Comparison of ENCODE assay signal across 1 cellular context in the genomic region with DNA sequence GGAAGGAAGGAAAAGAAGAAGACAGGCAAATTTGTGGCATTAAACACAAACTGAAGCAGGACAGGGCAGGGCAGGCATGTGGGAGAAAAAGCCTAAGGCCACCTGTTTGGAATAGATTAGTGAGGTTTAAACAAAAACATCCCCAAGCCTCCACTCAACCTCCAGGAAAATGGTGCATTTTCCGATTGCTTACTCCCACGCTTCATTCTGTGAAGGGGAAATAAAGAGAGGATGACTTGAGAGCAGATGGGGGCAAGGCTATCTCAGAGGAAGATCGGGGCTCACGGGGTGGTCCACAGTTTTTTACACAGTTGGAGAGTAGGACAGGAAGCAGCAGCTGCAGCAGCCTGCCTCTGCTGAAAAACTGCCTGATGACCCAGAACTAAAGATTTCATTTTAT.
TF ChIP-seq lines count a peak whose summit lies in the region.

No MANE protein-coding gene starts in this region.

TF ChIP-seq in GM23338, 12 proteins besides CTCF, POLR2A, EP300 and RAD21 (continued from another document):
- TF ChIP-seq, protein P1, sequence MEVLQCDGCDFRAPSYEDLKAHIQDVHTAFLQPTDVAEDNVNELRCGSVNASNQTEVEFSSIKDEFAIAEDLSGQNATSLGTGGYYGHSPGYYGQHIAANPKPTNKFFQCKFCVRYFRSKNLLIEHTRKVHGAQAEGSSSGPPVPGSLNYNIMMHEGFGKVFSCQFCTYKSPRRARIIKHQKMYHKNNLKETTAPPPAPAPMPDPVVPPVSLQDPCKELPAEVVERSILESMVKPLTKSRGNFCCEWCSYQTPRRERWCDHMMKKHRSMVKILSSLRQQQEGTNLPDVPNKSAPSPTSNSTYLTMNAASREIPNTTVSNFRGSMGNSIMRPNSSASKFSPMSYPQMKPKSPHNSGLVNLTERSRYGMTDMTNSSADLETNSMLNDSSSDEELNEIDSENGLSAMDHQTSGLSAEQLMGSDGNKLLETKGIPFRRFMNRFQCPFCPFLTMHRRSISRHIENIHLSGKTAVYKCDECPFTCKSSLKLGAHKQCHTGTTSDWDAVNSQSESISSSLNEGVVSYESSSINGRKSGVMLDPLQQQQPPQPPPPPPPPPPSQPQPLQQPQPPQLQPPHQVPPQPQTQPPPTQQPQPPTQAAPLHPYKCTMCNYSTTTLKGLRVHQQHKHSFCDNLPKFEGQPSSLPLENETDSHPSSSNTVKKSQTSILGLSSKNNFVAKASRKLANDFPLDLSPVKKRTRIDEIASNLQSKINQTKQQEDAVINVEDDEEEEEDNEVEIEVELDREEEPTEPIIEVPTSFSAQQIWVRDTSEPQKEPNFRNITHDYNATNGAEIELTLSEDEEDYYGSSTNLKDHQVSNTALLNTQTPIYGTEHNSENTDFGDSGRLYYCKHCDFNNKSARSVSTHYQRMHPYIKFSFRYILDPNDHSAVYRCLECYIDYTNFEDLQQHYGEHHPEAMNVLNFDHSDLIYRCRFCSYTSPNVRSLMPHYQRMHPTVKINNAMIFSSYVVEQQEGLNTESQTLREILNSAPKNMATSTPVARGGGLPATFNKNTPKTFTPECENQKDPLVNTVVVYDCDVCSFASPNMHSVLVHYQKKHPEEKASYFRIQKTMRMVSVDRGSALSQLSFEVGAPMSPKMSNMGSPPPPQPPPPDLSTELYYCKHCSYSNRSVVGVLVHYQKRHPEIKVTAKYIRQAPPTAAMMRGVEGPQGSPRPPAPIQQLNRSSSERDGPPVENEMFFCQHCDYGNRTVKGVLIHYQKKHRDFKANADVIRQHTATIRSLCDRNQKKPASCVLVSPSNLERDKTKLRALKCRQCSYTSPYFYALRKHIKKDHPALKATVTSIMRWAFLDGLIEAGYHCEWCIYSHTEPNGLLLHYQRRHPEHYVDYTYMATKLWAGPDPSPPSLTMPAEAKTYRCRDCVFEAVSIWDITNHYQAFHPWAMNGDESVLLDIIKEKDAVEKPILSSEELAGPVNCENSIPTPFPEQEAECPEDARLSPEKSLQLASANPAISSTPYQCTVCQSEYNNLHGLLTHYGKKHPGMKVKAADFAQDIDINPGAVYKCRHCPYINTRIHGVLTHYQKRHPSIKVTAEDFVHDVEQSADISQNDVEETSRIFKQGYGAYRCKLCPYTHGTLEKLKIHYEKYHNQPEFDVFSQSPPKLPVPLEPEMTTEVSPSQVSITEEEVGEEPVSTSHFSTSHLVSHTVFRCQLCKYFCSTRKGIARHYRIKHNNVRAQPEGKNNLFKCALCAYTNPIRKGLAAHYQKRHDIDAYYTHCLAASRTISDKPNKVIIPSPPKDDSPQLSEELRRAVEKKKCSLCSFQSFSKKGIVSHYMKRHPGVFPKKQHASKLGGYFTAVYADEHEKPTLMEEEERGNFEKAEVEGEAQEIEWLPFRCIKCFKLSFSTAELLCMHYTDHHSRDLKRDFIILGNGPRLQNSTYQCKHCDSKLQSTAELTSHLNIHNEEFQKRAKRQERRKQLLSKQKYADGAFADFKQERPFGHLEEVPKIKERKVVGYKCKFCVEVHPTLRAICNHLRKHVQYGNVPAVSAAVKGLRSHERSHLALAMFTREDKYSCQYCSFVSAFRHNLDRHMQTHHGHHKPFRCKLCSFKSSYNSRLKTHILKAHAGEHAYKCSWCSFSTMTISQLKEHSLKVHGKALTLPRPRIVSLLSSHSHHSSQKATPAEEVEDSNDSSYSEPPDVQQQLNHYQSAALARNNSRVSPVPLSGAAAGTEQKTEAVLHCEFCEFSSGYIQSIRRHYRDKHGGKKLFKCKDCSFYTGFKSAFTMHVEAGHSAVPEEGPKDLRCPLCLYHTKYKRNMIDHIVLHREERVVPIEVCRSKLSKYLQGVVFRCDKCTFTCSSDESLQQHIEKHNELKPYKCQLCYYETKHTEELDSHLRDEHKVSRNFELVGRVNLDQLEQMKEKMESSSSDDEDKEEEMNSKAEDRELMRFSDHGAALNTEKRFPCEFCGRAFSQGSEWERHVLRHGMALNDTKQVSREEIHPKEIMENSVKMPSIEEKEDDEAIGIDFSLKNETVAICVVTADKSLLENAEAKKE (CRISPR knock-in tag; IDR thresholded peaks at IDR 0.05) = no peak
- TF ChIP-seq JUNB (IDR thresholded peaks at IDR 0.05; ENCODE audit: unreplicated experiment) (no peak), ZNF331 (CRISPR knock-in tag; IDR thresholded peaks at IDR 0.05; ENCODE audit: low read depth) (no peak), ZNF114 (CRISPR knock-in tag; IDR thresholded peaks at IDR 0.05) (no peak)
- TF ChIP-seq, protein P2, sequence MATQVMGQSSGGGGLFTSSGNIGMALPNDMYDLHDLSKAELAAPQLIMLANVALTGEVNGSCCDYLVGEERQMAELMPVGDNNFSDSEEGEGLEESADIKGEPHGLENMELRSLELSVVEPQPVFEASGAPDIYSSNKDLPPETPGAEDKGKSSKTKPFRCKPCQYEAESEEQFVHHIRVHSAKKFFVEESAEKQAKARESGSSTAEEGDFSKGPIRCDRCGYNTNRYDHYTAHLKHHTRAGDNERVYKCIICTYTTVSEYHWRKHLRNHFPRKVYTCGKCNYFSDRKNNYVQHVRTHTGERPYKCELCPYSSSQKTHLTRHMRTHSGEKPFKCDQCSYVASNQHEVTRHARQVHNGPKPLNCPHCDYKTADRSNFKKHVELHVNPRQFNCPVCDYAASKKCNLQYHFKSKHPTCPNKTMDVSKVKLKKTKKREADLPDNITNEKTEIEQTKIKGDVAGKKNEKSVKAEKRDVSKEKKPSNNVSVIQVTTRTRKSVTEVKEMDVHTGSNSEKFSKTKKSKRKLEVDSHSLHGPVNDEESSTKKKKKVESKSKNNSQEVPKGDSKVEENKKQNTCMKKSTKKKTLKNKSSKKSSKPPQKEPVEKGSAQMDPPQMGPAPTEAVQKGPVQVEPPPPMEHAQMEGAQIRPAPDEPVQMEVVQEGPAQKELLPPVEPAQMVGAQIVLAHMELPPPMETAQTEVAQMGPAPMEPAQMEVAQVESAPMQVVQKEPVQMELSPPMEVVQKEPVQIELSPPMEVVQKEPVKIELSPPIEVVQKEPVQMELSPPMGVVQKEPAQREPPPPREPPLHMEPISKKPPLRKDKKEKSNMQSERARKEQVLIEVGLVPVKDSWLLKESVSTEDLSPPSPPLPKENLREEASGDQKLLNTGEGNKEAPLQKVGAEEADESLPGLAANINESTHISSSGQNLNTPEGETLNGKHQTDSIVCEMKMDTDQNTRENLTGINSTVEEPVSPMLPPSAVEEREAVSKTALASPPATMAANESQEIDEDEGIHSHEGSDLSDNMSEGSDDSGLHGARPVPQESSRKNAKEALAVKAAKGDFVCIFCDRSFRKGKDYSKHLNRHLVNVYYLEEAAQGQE (IDR thresholded peaks at IDR 0.05; ENCODE audit: unreplicated experiment) = no peak
TF ChIP-seq in GM23338: peak in this region for 0.
